In genomic region chr12:76559277-76560082, GRCh38 we compare ENCODE assay signal across 1 cellular context.
TF ChIP-seq lines count a peak whose summit lies in the region.

A gene with protein sequence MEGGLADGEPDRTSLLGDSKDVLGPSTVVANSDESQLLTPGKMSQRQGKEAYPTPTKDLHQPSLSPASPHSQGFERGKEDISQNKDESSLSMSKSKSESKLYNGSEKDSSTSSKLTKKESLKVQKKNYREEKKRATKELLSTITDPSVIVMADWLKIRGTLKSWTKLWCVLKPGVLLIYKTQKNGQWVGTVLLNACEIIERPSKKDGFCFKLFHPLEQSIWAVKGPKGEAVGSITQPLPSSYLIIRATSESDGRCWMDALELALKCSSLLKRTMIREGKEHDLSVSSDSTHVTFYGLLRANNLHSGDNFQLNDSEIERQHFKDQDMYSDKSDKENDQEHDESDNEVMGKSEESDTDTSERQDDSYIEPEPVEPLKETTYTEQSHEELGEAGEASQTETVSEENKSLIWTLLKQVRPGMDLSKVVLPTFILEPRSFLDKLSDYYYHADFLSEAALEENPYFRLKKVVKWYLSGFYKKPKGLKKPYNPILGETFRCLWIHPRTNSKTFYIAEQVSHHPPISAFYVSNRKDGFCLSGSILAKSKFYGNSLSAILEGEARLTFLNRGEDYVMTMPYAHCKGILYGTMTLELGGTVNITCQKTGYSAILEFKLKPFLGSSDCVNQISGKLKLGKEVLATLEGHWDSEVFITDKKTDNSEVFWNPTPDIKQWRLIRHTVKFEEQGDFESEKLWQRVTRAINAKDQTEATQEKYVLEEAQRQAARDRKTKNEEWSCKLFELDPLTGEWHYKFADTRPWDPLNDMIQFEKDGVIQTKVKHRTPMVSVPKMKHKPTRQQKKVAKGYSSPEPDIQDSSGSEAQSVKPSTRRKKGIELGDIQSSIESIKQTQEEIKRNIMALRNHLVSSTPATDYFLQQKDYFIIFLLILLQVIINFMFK (minus strand): TSS chr12:76559771. CDS start chr12:76487551, 72,220 bp downstream.

TF ChIP-seq in HepG2, 621 proteins besides CTCF, POLR2A, EP300 and RAD21 (continued from another document and continues in another):
- peak; percentile 90 for TF ChIP-seq REL (CRISPR knock-in tag; conservative IDR thresholded peaks at IDR 0.05)
- TF ChIP-seq, protein P1, sequence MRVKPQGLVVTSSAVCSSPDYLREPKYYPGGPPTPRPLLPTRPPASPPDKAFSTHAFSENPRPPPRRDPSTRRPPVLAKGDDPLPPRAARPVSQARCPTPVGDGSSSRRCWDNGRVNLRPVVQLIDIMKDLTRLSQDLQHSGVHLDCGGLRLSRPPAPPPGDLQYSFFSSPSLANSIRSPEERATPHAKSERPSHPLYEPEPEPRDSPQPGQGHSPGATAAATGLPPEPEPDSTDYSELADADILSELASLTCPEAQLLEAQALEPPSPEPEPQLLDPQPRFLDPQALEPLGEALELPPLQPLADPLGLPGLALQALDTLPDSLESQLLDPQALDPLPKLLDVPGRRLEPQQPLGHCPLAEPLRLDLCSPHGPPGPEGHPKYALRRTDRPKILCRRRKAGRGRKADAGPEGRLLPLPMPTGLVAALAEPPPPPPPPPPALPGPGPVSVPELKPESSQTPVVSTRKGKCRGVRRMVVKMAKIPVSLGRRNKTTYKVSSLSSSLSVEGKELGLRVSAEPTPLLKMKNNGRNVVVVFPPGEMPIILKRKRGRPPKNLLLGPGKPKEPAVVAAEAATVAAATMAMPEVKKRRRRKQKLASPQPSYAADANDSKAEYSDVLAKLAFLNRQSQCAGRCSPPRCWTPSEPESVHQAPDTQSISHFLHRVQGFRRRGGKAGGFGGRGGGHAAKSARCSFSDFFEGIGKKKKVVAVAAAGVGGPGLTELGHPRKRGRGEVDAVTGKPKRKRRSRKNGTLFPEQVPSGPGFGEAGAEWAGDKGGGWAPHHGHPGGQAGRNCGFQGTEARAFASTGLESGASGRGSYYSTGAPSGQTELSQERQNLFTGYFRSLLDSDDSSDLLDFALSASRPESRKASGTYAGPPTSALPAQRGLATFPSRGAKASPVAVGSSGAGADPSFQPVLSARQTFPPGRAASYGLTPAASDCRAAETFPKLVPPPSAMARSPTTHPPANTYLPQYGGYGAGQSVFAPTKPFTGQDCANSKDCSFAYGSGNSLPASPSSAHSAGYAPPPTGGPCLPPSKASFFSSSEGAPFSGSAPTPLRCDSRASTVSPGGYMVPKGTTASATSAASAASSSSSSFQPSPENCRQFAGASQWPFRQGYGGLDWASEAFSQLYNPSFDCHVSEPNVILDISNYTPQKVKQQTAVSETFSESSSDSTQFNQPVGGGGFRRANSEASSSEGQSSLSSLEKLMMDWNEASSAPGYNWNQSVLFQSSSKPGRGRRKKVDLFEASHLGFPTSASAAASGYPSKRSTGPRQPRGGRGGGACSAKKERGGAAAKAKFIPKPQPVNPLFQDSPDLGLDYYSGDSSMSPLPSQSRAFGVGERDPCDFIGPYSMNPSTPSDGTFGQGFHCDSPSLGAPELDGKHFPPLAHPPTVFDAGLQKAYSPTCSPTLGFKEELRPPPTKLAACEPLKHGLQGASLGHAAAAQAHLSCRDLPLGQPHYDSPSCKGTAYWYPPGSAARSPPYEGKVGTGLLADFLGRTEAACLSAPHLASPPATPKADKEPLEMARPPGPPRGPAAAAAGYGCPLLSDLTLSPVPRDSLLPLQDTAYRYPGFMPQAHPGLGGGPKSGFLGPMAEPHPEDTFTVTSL (CRISPR knock-in tag; IDR thresholded peaks at IDR 0.05; ENCODE audit: borderline replicate concordance): no peak
- peak; percentile 27; the same call in 1 of the 2 replicates for TF ChIP-seq ZNF503 (CRISPR knock-in tag; IDR thresholded peaks at IDR 0.05)
- peak; percentile 69 for TF ChIP-seq ISL2 (CRISPR knock-in tag; IDR thresholded peaks at IDR 0.05)
- peak; percentile 95 for TF ChIP-seq KMT2A (CRISPR knock-in tag; IDR thresholded peaks at IDR 0.05)
- TF ChIP-seq SMYD3 (CRISPR knock-in tag; IDR thresholded peaks at IDR 0.05): peak; percentile 61; the same call in 1 of the 2 replicates
- TF ChIP-seq ZNF136 (CRISPR knock-in tag; IDR thresholded peaks at IDR 0.05; ENCODE audit: low read depth): no peak
- TF ChIP-seq KLF6 (CRISPR knock-in tag; IDR thresholded peaks at IDR 0.05): peak; percentile 87
- no peak for TF ChIP-seq CSRNP2 (CRISPR knock-in tag; conservative IDR thresholded peaks at IDR 0.05; ENCODE audit: low read depth)
- peak; percentile 27; the same call in 1 of the 2 replicates for TF ChIP-seq ZNF790 (CRISPR knock-in tag; IDR thresholded peaks at IDR 0.05; ENCODE audit: borderline replicate concordance)
- peak; percentile 38; the same call in 1 of the 2 replicates for TF ChIP-seq RARG (CRISPR knock-in tag; IDR thresholded peaks at IDR 0.05; ENCODE audit: low read depth)
- TF ChIP-seq TBP (CRISPR knock-in tag; IDR thresholded peaks at IDR 0.05): no peak
- peak; percentile 88; the same call in 1 of the 2 replicates for TF ChIP-seq MYC (CRISPR knock-in tag; IDR thresholded peaks at IDR 0.05; ENCODE audit: borderline replicate concordance)
- TF ChIP-seq ZNF557 (CRISPR knock-in tag; IDR thresholded peaks at IDR 0.05): peak; percentile 69; the same call in 1 of the 2 replicates
- 0 out of 2 replicates have a peak, but pooled peaks have one; percentile 12 for TF ChIP-seq ZNF83 (CRISPR knock-in tag; IDR thresholded peaks at IDR 0.05; ENCODE audit: borderline replicate concordance)
- no peak for TF ChIP-seq NR2F2 (IDR thresholded peaks at IDR 0.05; ENCODE audit: borderline replicate concordance, low read depth)
- TF ChIP-seq, protein P2, sequence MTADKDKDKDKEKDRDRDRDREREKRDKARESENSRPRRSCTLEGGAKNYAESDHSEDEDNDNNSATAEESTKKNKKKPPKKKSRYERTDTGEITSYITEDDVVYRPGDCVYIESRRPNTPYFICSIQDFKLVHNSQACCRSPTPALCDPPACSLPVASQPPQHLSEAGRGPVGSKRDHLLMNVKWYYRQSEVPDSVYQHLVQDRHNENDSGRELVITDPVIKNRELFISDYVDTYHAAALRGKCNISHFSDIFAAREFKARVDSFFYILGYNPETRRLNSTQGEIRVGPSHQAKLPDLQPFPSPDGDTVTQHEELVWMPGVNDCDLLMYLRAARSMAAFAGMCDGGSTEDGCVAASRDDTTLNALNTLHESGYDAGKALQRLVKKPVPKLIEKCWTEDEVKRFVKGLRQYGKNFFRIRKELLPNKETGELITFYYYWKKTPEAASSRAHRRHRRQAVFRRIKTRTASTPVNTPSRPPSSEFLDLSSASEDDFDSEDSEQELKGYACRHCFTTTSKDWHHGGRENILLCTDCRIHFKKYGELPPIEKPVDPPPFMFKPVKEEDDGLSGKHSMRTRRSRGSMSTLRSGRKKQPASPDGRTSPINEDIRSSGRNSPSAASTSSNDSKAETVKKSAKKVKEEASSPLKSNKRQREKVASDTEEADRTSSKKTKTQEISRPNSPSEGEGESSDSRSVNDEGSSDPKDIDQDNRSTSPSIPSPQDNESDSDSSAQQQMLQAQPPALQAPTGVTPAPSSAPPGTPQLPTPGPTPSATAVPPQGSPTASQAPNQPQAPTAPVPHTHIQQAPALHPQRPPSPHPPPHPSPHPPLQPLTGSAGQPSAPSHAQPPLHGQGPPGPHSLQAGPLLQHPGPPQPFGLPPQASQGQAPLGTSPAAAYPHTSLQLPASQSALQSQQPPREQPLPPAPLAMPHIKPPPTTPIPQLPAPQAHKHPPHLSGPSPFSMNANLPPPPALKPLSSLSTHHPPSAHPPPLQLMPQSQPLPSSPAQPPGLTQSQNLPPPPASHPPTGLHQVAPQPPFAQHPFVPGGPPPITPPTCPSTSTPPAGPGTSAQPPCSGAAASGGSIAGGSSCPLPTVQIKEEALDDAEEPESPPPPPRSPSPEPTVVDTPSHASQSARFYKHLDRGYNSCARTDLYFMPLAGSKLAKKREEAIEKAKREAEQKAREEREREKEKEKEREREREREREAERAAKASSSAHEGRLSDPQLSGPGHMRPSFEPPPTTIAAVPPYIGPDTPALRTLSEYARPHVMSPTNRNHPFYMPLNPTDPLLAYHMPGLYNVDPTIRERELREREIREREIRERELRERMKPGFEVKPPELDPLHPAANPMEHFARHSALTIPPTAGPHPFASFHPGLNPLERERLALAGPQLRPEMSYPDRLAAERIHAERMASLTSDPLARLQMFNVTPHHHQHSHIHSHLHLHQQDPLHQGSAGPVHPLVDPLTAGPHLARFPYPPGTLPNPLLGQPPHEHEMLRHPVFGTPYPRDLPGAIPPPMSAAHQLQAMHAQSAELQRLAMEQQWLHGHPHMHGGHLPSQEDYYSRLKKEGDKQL (CRISPR knock-in tag; IDR thresholded peaks at IDR 0.05; ENCODE audit: low read depth): 0 out of 2 replicates have a peak, but pooled peaks have one; percentile 30
- no peak for TF ChIP-seq ZFP41 (CRISPR knock-in tag; IDR thresholded peaks at IDR 0.05; ENCODE audit: borderline replicate concordance)
- no peak for TF ChIP-seq FOSL1 (CRISPR knock-in tag; IDR thresholded peaks at IDR 0.05; ENCODE audit: borderline replicate concordance)
- TF ChIP-seq EED (CRISPR knock-in tag; IDR thresholded peaks at IDR 0.05): no peak; the same call in 1 of the 2 replicates
- peak in 1 of 2 experiments; percentile 48; a peak in 1 of 4 replicates for TF ChIP-seq ATF4 (CRISPR knock-in tag; IDR thresholded peaks at IDR 0.05)
- no peak for TF ChIP-seq SOX13 (IDR thresholded peaks at IDR 0.05)
- peak in 1 of 2 experiments; percentile 47; a peak in 2 of 4 replicates for TF ChIP-seq SOX13 (CRISPR knock-in tag; conservative IDR thresholded peaks at IDR 0.05 in 1 of 2, IDR thresholded peaks at IDR 0.05 in 1 of 2)
- TF ChIP-seq MXD1 (CRISPR knock-in tag; IDR thresholded peaks at IDR 0.05): peak; percentile 82
- TF ChIP-seq ZSCAN5A (CRISPR knock-in tag; IDR thresholded peaks at IDR 0.05; ENCODE audit: borderline replicate concordance): peak; percentile 61; the same call in 1 of the 2 replicates
- TF ChIP-seq DNMT1 (CRISPR knock-in tag; IDR thresholded peaks at IDR 0.05): peak; percentile 96; the same call in 1 of the 2 replicates
- TF ChIP-seq, protein P3, sequence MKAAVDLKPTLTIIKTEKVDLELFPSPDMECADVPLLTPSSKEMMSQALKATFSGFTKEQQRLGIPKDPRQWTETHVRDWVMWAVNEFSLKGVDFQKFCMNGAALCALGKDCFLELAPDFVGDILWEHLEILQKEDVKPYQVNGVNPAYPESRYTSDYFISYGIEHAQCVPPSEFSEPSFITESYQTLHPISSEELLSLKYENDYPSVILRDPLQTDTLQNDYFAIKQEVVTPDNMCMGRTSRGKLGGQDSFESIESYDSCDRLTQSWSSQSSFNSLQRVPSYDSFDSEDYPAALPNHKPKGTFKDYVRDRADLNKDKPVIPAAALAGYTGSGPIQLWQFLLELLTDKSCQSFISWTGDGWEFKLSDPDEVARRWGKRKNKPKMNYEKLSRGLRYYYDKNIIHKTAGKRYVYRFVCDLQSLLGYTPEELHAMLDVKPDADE (CRISPR knock-in tag; IDR thresholded peaks at IDR 0.05): peak; percentile 37; the same call in 1 of the 2 replicates
- TF ChIP-seq ZBTB20 (CRISPR knock-in tag; IDR thresholded peaks at IDR 0.05; ENCODE audit: borderline replicate concordance, low read depth): peak; percentile 81
- TF ChIP-seq SPEN (CRISPR knock-in tag; IDR thresholded peaks at IDR 0.05; ENCODE audit: low read depth): peak; percentile 89
- TF ChIP-seq MXD3 (CRISPR knock-in tag; IDR thresholded peaks at IDR 0.05): peak; percentile 84
- TF ChIP-seq ARID2 (CRISPR knock-in tag; IDR thresholded peaks at IDR 0.05; ENCODE audit: borderline replicate concordance): 0 out of 2 replicates have a peak, but pooled peaks have one; percentile 69
- TF ChIP-seq NFKB2 (CRISPR knock-in tag; IDR thresholded peaks at IDR 0.05; ENCODE audit: borderline replicate concordance): peak; percentile 81
- 0 out of 2 replicates have a peak, but pooled peaks have one; percentile 25 for TF ChIP-seq ZNF335 (CRISPR knock-in tag; IDR thresholded peaks at IDR 0.05)
